8 cellular contexts compared by ENCODE assay signal in genomic region chr11:95092549-95093324, GRCh38. TPM values are rescaled to one million over a fixed set of nuclear protein-coding genes. Genes with fewer than 3 reads are reported as not detected.
DNase-seq lines count a peak whose midpoint lies in the region; ATAC-seq and TF ChIP-seq lines count a peak whose summit lies in the region.

No MANE protein-coding gene starts in this region.

- TF ChIP-seq CTCF in osteocyte (IDR thresholded peaks at IDR 0.05) = peak; percentile 52

- H3K36me3 ChIP-seq in ACC112 (ENCODE audit: insufficient read depth, low read length) (no peaks in the 10 kb centered on the region), duodenal mucosa (ENCODE audit: control insufficient read depth in 1 of 2, insufficient read depth in 2 of 2, low read length in 2 of 2) (no peaks in the 10 kb centered on the region)

- H3K9me3 ChIP-seq in duodenal mucosa (ENCODE audit: control insufficient read depth in 1 of 2, low read length in 2 of 2) = no peaks in the 10 kb centered on the region

- H3K36me3 Mint-ChIP-seq in osteocyte (ENCODE audit: unreplicated experiment) = peaks cover 11% of the 10 kb centered on the region

- peaks cover 63% of the 10 kb centered on the region for H3K4me1 ChIP-seq in ACC112 (ENCODE audit: control insufficient read depth, insufficient read depth, low read length, unreplicated experiment)
- H3K4me1 ChIP-seq in duodenal mucosa (ENCODE audit: control insufficient read depth in 1 of 2, insufficient read depth in 2 of 2, low read length in 2 of 2) = peaks cover 34 to 37% of the 10 kb centered on the region in 2 donors

- H3K27me3 ChIP-seq in ACC112 (ENCODE audit: insufficient read depth, low read length) = no peaks in the 10 kb centered on the region
- H3K27me3 ChIP-seq in duodenal mucosa (ENCODE audit: control insufficient read depth in 1 of 2, insufficient read depth in 2 of 2, low read length in 2 of 2) = no peaks in the 10 kb centered on the region

- peak overlapping the region; percentile 44 for H3K4me3 ChIP-seq in ACC112 (ENCODE audit: low read depth, low read length)
- peak overlapping the region; percentile 10 to 14 for H3K4me3 ChIP-seq in duodenal mucosa (ENCODE audit: low read depth in 1 of 2, low read length in 2 of 2)

- DNase-seq in SKM-1 (lab: John Stamatoyannopoulos, UW; ENCODE audit: unreplicated experiment) (peak; percentile 11), osteocyte (ENCODE audit: extremely low spot score, unreplicated experiment) (no peak), caudate nucleus (lab: John Stamatoyannopoulos, UW) (no peak)

- peak; percentile 19 for ATAC-seq in GM18909 (IDR thresholded peaks at IDR 0.05; ENCODE audit: poor library complexity, unreplicated experiment)
- no peak for ATAC-seq in GM18517 (IDR thresholded peaks at IDR 0.05; ENCODE audit: unreplicated experiment)
- ATAC-seq in GM18520 (IDR thresholded peaks at IDR 0.05; ENCODE audit: unreplicated experiment) = no peak

- H3K9ac ChIP-seq in duodenal mucosa (ENCODE audit: low read depth in 1 of 2, low read length in 2 of 2) = peak overlapping the region in 1 of 2 donors; percentile 8

- no peak overlapping the region for H2AFZ ChIP-seq in ACC112 (ENCODE audit: low read length, unreplicated experiment)

- H3K79me2 ChIP-seq in ACC112 (ENCODE audit: control insufficient read depth, insufficient read depth, low read length, unreplicated experiment) = peaks cover 37% of the 10 kb centered on the region

- peaks cover 80% of the 10 kb centered on the region for H3K4me1 Mint-ChIP-seq in osteocyte (ENCODE audit: unreplicated experiment)

- H3K9me3 Mint-ChIP-seq in osteocyte (ENCODE audit: unreplicated experiment) = no peaks in the 10 kb centered on the region

- H3K27ac ChIP-seq in ACC112 (ENCODE audit: low read depth, low read length) (peak overlapping the region; percentile 73), duodenal mucosa (ENCODE audit: low read depth, low read length) (peak overlapping the region; percentile 33), caudate nucleus (ENCODE audit: low read depth, low read length) (no peak overlapping the region)

- peak overlapping the region; percentile 20 for H3K4me3 Mint-ChIP-seq in osteocyte (ENCODE audit: unreplicated experiment)

- H3K27me3 Mint-ChIP-seq in osteocyte (ENCODE audit: unreplicated experiment) = no peaks in the 10 kb centered on the region

- H3K27ac Mint-ChIP-seq in osteocyte (ENCODE audit: unreplicated experiment) = peak overlapping the region; percentile 40

RNA-seq across cellular contexts. Expression of gene ENDOD1, which starts 3.1 kb away (rescaled TPM):
- 91.6 and 98.0 TPM in 2 replicates for total RNA-seq in osteocyte

RNA-seq across cellular contexts. Expression of gene SRSF8, which starts 26.0 kb away (rescaled TPM):
- 57.6 and 67.2 TPM in 2 replicates for total RNA-seq in osteocyte

RNA-seq across cellular contexts. Expression of gene KDM4F, which starts 43.5 kb away (rescaled TPM):
- not detected in 2 replicates for total RNA-seq in osteocyte
